ENCODE assay signal across 27 cellular contexts in the genomic region with DNA sequence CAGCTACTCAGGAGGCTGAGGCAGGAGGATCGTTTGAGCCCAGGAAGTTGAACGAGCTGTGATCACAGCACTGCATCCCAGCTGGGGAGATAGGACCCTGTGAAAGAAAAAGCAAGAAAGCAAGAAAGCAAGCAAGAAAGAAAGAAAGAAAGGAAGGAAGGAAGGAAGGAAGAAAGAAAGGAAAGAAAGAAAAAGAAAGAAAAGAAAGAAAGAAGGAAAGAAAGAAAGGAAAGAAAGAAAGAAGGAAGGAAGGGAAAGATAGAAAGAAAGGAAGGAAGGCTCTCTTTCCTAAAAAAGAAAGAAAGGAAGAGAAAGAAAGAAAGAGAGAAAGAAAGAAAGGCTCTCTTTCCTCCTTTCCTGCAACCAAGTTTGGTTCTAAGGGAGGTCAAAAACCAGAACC.
"Had no signal": no experiment of that assay in that cellular context is flagged by ENCODE, and none has a peak within 500 bp of the region (broad histone marks: within the 10 kb centered on the region; RNA-seq: fewer than 3 reads in every experiment).

No MANE protein-coding gene starts in this region.

- FAIRE-seq: astrocyte had no signal

- H3K27me3 Mint-ChIP-seq: activated T-helper 17 cell treated with anti-CD3 and anti-CD28 coated beads, Interleukin-2, amount 50 U/mL, for 72 hours had no signal

- H3K4me1 ChIP-seq: body of pancreas, breast epithelium had no signal

- H3K27ac ChIP-seq: adrenal gland, body of pancreas, breast epithelium, SK-N-MC had no signal

- DNase-seq: activated CD4-positive, alpha-beta T cell treated with anti-CD3 and anti-CD28 coated beads for 36 hours; activated CD4-positive, alpha-beta T cell treated with anti-CD3 and anti-CD28 coated beads, Interleukin-2, amount 10 ng/mL, durations not matched to agents 7 days and 5 days; activated CD4-positive, alpha-beta T cell treated with anti-CD3 and anti-CD28 coated beads, Interleukin-2, amount 50 U/mL, for 48 hours; activated CD8-positive, alpha-beta memory T cell treated with anti-CD3 and anti-CD28 coated beads, Interleukin-2, amount 50 U/mL, for 4 hours; activated CD8-positive, alpha-beta T cell treated with anti-CD3 and anti-CD28 coated beads, Interleukin-2, amount 10 ng/mL, durations not matched to agents 7 days and 5 days; activated effector memory CD4-positive, alpha-beta T cell treated with anti-CD3 and anti-CD28 coated beads, Interleukin-2, amount 50 U/mL, for 16 hours; activated naive CD4-positive, alpha-beta T cell; activated naive CD4-positive, alpha-beta T cell treated with anti-CD3 and anti-CD28 coated beads, Interleukin-2, amount 50 U/mL, for 16 hours; activated naive CD8-positive, alpha-beta T cell treated with anti-CD3 and anti-CD28 coated beads, Interleukin-2, amount 10 ng/mL, durations not matched to agents 7 days and 5 days; activated T-cell treated with anti-CD3 and anti-CD28 coated beads, Interleukin-2, amount 50 U/mL, for 48 hours; adrenal gland; body of pancreas; caudate nucleus; MV-4-11; NCI-H1092; NCI-H1436 treated with DMSO at 0.1 percent for 48 hours; NCI-H1694 treated with DMSO at 0.1 percent for 48 hours; NCI-H2029; NCI-H345; NCI-H524 treated with DMSO at 0.1 percent for 48 hours; NK-92 treated with Interleukin-12 subunit alpha and Interleukin-12 subunit beta, amount 100 ng/mL, for 24 hours; Right ventricle myocardium superior; T1000 had no signal

- H3K9me3 ChIP-seq: adrenal gland, body of pancreas had no signal

- H3K27me3 ChIP-seq: adrenal gland, body of pancreas, breast epithelium had no signal

- H3K36me3 ChIP-seq: adrenal gland, breast epithelium had no signal

- H3K4me3 ChIP-seq: adrenal gland, body of pancreas, breast epithelium, SK-N-MC had no signal

- ATAC-seq: activated CD4-positive, alpha-beta T cell treated with anti-CD3 and anti-CD28 coated beads for 36 hours; activated CD8-positive, alpha-beta T cell treated with anti-CD3 and anti-CD28 coated beads, Interleukin-2, amount 10 ng/mL, durations not matched to agents 7 days and 5 days; activated T-helper 17 cell treated with anti-CD3 and anti-CD28 coated beads, Interleukin-2, amount 50 U/mL, for 72 hours; body of pancreas had no signal

- H3K4me3 Mint-ChIP-seq: activated CD4-positive, alpha-beta T cell treated with anti-CD3 and anti-CD28 coated beads for 36 hours; activated CD4-positive, alpha-beta T cell treated with anti-CD3 and anti-CD28 coated beads, Interleukin-2, amount 10 ng/mL, durations not matched to agents 7 days and 5 days; activated CD8-positive, alpha-beta T cell treated with anti-CD3 and anti-CD28 coated beads, Interleukin-2, amount 10 ng/mL, durations not matched to agents 7 days and 5 days; activated naive CD8-positive, alpha-beta T cell treated with anti-CD3 and anti-CD28 coated beads, Interleukin-2, amount 10 ng/mL, durations not matched to agents 7 days and 5 days; activated T-helper 17 cell treated with anti-CD3 and anti-CD28 coated beads, Interleukin-2, amount 50 U/mL, for 72 hours had no signal

- H3K27ac Mint-ChIP-seq: activated CD4-positive, alpha-beta T cell treated with anti-CD3 and anti-CD28 coated beads for 36 hours; activated CD4-positive, alpha-beta T cell treated with anti-CD3 and anti-CD28 coated beads, Interleukin-2, amount 10 ng/mL, durations not matched to agents 7 days and 5 days; activated CD8-positive, alpha-beta T cell treated with anti-CD3 and anti-CD28 coated beads, Interleukin-2, amount 10 ng/mL, durations not matched to agents 7 days and 5 days; activated naive CD8-positive, alpha-beta T cell treated with anti-CD3 and anti-CD28 coated beads, Interleukin-2, amount 10 ng/mL, durations not matched to agents 7 days and 5 days; activated T-helper 17 cell treated with anti-CD3 and anti-CD28 coated beads, Interleukin-2, amount 50 U/mL, for 72 hours had no signal

- H3K9me3 Mint-ChIP-seq: activated T-helper 17 cell treated with anti-CD3 and anti-CD28 coated beads, Interleukin-2, amount 50 U/mL, for 72 hours had no signal

- H3K4me1 Mint-ChIP-seq: activated T-helper 17 cell treated with anti-CD3 and anti-CD28 coated beads, Interleukin-2, amount 50 U/mL, for 72 hours had no signal
